In the genomic region with DNA sequence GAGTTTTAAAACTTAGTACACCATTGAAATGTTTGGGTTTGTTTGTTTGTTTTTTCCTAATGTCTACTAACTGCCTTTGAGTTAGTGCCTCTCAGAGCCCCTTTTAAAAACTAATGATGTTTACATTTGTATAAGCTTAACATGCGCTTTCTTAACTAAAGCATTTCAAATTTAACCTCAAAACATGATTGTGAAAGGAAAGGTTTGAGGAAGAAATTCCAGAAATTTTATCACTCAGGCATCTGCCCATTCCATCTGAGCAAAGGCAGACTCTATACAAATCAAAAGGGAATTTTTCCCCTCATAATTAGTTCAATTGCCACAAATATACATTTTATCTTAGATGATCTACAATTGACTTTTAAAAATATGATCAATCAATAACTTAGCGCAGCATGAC, we compare ENCODE assay signal across 16 cellular contexts.
A peak's percentile ranks its signal among the peaks of the same experiment; 100 is the strongest.
DNase-seq lines count a peak whose midpoint lies in the region.
"Had no signal": no experiment of that assay in that cellular context is flagged by ENCODE, and none has a peak within 500 bp of the region (broad histone marks: within the 10 kb centered on the region; RNA-seq: fewer than 3 reads in every experiment).

No MANE protein-coding gene starts in this region.

- peak; percentile 15 for DNase-seq in EL
- peak; percentile 75 for DNase-seq in amniotic epithelial cell (ENCODE audit: low read depth)
- DNase-seq in trophoblast cell: peak in 1 of 2 donors; percentile 66
- DNase-seq in AG08395 (ENCODE audit: low spot score): no peak
- DNase-seq in KBM-7: no peak
- no peak for DNase-seq in activated effector memory CD4-positive, alpha-beta T cell treated with Interleukin-2 at 50 U/mL for 16 hours
- no peak for DNase-seq in activated T-cell treated with anti-CD3 and anti-CD28 coated beads for 4 hours
- DNase-seq: Caco-2; CD4-positive, CD25-positive, alpha-beta regulatory T cell; CD8-positive, alpha-beta T cell; DMS 273 treated with DMSO at 0.1 percent for 48 hours; DMS79; GOT3 had no signal

- H3K4ac ChIP-seq in trophoblast cell (ENCODE audit: low read depth, low read length): no peak overlapping the region

- H3K9me3 ChIP-seq in trophoblast cell (ENCODE audit: insufficient read depth, low read depth, low read length): no peaks in the 10 kb centered on the region
- H3K9me3 ChIP-seq: Caco-2, HAP-1 had no signal

- no peak overlapping the region for H3K14ac ChIP-seq in trophoblast cell (ENCODE audit: low read length)

- H3K23ac ChIP-seq in trophoblast cell (ENCODE audit: low read length): no peak overlapping the region

- no CpG with 5 or more reads among the region's 2 CpGs for WGBS in trophoblast cell (ENCODE audit: extremely low coverage, insufficient coverage, insufficient read length)

- peak overlapping the region; percentile 33 for H2BK120ac ChIP-seq in trophoblast cell (ENCODE audit: insufficient read depth, low read length, poor library complexity)

- H4K91ac ChIP-seq in trophoblast cell (ENCODE audit: low read depth, low read length): no peak overlapping the region

- in situ Hi-C loops in KBM-7 (cut with MboI; ENCODE audit: low pct_unique_long_range_greater_than_20kb, low sequenced_read_pairs): no loop called here

- peaks cover 2% of the 10 kb centered on the region for H3K79me2 ChIP-seq in trophoblast cell (ENCODE audit: control insufficient read depth, insufficient read depth, low read length, poor library complexity)

- H3K4me2 ChIP-seq in trophoblast cell (ENCODE audit: low read length): no peak overlapping the region
- H3K4me2 ChIP-seq: BLaER1 had no signal

- no peak overlapping the region for H2BK12ac ChIP-seq in trophoblast cell (ENCODE audit: low read length)

- H3K27ac ChIP-seq in trophoblast cell (ENCODE audit: low read depth, low read length): peak overlapping the region; percentile 83
- H3K27ac ChIP-seq: BLaER1, C4-2B had no signal

- no peak overlapping the region for H4K8ac ChIP-seq in trophoblast cell (ENCODE audit: low read depth, low read length)

- no peak overlapping the region for H3K9ac ChIP-seq in trophoblast cell (ENCODE audit: low read length)
- H3K9ac ChIP-seq: BLaER1 had no signal

- H4K12ac ChIP-seq in trophoblast cell (ENCODE audit: low read depth, low read length): no peak overlapping the region

- no peak overlapping the region for H2BK5ac ChIP-seq in trophoblast cell (ENCODE audit: low read depth, low read length, poor library complexity)

- H2AFZ ChIP-seq in trophoblast cell (ENCODE audit: insufficient read depth, low read length, poor library complexity): no peak overlapping the region

- H3K36me3 ChIP-seq in trophoblast cell (ENCODE audit: control insufficient read depth in 1 of 2, insufficient read depth in 2 of 2, low read length in 2 of 2): no peaks in the 10 kb centered on the region
- H3K36me3 ChIP-seq: BLaER1, HAP-1 had no signal

- no peak overlapping the region for H3K18ac ChIP-seq in trophoblast cell (ENCODE audit: low read length)

- H3K27me3 ChIP-seq in trophoblast cell (ENCODE audit: insufficient read depth, low read length): no peaks in the 10 kb centered on the region
- H3K27me3 ChIP-seq: BLaER1 had no signal

- H3K4me1 ChIP-seq in trophoblast cell (ENCODE audit: control insufficient read depth in 1 of 2, insufficient read depth in 2 of 2, low read length in 2 of 2): peaks cover 8 to 26% of the 10 kb centered on the region in 2 experiments
- H3K4me1 ChIP-seq: BLaER1, Caco-2, HAP-1 had no signal

- no peak overlapping the region for H2AK5ac ChIP-seq in trophoblast cell (ENCODE audit: low read length)

- H3K4me3 ChIP-seq in trophoblast cell (ENCODE audit: low read depth, low read length): no peak overlapping the region
- H3K4me3 ChIP-seq: BLaER1, HAP-1 had no signal

- H3K79me1 ChIP-seq in trophoblast cell (ENCODE audit: low read length): peaks cover 16% of the 10 kb centered on the region

Comparison
In these comparisons a context has a peak if more than half of its experiments do, and no peak if none do; other contexts are left out.
1. DNase-seq: peak in EL (single experiment) and amniotic epithelial cell (single experiment); none in AG08395 (single experiment), KBM-7 (single experiment), activated effector memory CD4-positive, alpha-beta T cell treated with Interleukin-2 at 50 U/mL for 16 hours (single experiment) and activated T-cell treated with anti-CD3 and anti-CD28 coated beads for 4 hours (single experiment).